Comparison of ENCODE assay signal across 1 cellular context in genomic region chr20:3041818-3042504, GRCh38.
TF ChIP-seq lines count a peak whose summit lies in the region.

No MANE protein-coding gene starts in this region.

TF ChIP-seq in WTC11, 78 proteins besides CTCF, POLR2A, EP300 and RAD21 (continued from another document):
- no peak for TF ChIP-seq IRF1 (CRISPR knock-in tag; IDR thresholded peaks at IDR 0.05)
